In genomic region chr1:8848663-8849386, GRCh38 we compare ENCODE assay signal across 1 cellular context.
TF ChIP-seq lines count a peak whose summit lies in the region.

No MANE protein-coding gene starts in this region.

TF ChIP-seq in HepG2, 621 proteins besides CTCF, POLR2A, EP300 and RAD21 (continued from another document and continues in another):
- TF ChIP-seq ZNF564 (CRISPR knock-in tag; IDR thresholded peaks at IDR 0.05) (peak; percentile 84; the same call in 1 of the 2 replicates), CAMTA2 (CRISPR knock-in tag; IDR thresholded peaks at IDR 0.05; ENCODE audit: borderline replicate concordance) (no peak), SP2 (CRISPR knock-in tag; IDR thresholded peaks at IDR 0.05) (peak; percentile 43; the same call in 1 of the 2 replicates), TEF (CRISPR knock-in tag; IDR thresholded peaks at IDR 0.05) (no peak), ETV6 (CRISPR knock-in tag; conservative IDR thresholded peaks at IDR 0.05) (0 out of 2 replicates have a peak, but pooled peaks have one; percentile 22), ZBTB25 (CRISPR knock-in tag; IDR thresholded peaks at IDR 0.05) (0 out of 2 replicates have a peak, but pooled peaks have one; percentile 39), TRIM22 (IDR thresholded peaks at IDR 0.05) (no peak), FOXK1 (CRISPR knock-in tag; IDR thresholded peaks at IDR 0.05; ENCODE audit: borderline replicate concordance, low read depth) (peak; percentile 70; the same call in 1 of the 2 replicates), ZNF792 (CRISPR knock-in tag; IDR thresholded peaks at IDR 0.05) (no peak), CSRNP1 (CRISPR knock-in tag; IDR thresholded peaks at IDR 0.05) (peak; percentile 52; the same call in 1 of the 2 replicates), MNT (IDR thresholded peaks at IDR 0.05) (peak; percentile 10; the same call in 1 of the 2 replicates), GATAD2A (CRISPR knock-in tag; IDR thresholded peaks at IDR 0.05) (peak; percentile 79), AFF4 (CRISPR knock-in tag; IDR thresholded peaks at IDR 0.05) (no peak), ZNF770 (CRISPR knock-in tag; IDR thresholded peaks at IDR 0.05) (peak; percentile 95), ZNF556 (CRISPR knock-in tag; IDR thresholded peaks at IDR 0.05; ENCODE audit: borderline replicate concordance) (no peak; the same call in 1 of the 2 replicates), IRF2 (CRISPR knock-in tag; IDR thresholded peaks at IDR 0.05) (peak; percentile 85), ZFP90 (CRISPR knock-in tag; IDR thresholded peaks at IDR 0.05; ENCODE audit: borderline replicate concordance) (0 out of 2 replicates have a peak, but pooled peaks have one; percentile 22), DZIP1 (CRISPR knock-in tag; IDR thresholded peaks at IDR 0.05) (no peak), ZNF776 (CRISPR knock-in tag; IDR thresholded peaks at IDR 0.05) (no peak), ZC3H4 (CRISPR knock-in tag; IDR thresholded peaks at IDR 0.05; ENCODE audit: borderline replicate concordance) (no peak), PHF8 (CRISPR knock-in tag; IDR thresholded peaks at IDR 0.05) (0 out of 2 replicates have a peak, but pooled peaks have one; percentile 33), FOXP1 (IDR thresholded peaks at IDR 0.05) (no peak), FOXP1 (CRISPR knock-in tag; IDR thresholded peaks at IDR 0.05) (peak; percentile 31; the same call in 1 of the 2 replicates), ZNF431 (CRISPR knock-in tag; IDR thresholded peaks at IDR 0.05; ENCODE audit: borderline replicate concordance, low read depth) (0 out of 2 replicates have a peak, but pooled peaks have one; percentile 34), ZBTB49 (CRISPR knock-in tag; IDR thresholded peaks at IDR 0.05; ENCODE audit: borderline replicate concordance) (no peak), CHD4 (IDR thresholded peaks at IDR 0.05; ENCODE audit: borderline replicate concordance, low read length) (no peak), POGZ (CRISPR knock-in tag; IDR thresholded peaks at IDR 0.05) (peak; percentile 63; the same call in 1 of the 2 replicates), HOXA9 (CRISPR knock-in tag; IDR thresholded peaks at IDR 0.05; ENCODE audit: borderline replicate concordance) (no peak), ZNF205 (CRISPR knock-in tag; IDR thresholded peaks at IDR 0.05) (peak; percentile 86), ZNF709 (CRISPR knock-in tag; IDR thresholded peaks at IDR 0.05) (no peak), RAD51 (IDR thresholded peaks at IDR 0.05; ENCODE audit: borderline replicate concordance) (no peak), RNF219 (CRISPR knock-in tag; IDR thresholded peaks at IDR 0.05) (no peak), PCBP2 (optimal IDR thresholded peaks at IDR 0.05; ENCODE audit: low read depth, low read length, poor library complexity, severe bottlenecking) (no peak), IKZF4 (CRISPR knock-in tag; IDR thresholded peaks at IDR 0.05; ENCODE audit: borderline replicate concordance, low read depth, not compliant biosample characterization) (no peak), ZNF598 (CRISPR knock-in tag; IDR thresholded peaks at IDR 0.05; ENCODE audit: borderline replicate concordance) (no peak), AHR (CRISPR knock-in tag; IDR thresholded peaks at IDR 0.05) (no peak; the same call in 1 of the 2 replicates), MXD4 (CRISPR knock-in tag; IDR thresholded peaks at IDR 0.05) (peak; percentile 44; the same call in 1 of the 2 replicates)
